ENCODE assay signal across 1 cellular context in genomic region chr5:83474170-83474796, GRCh38.
TF ChIP-seq lines count a peak whose summit lies in the region.

No MANE protein-coding gene starts in this region.

TF ChIP-seq in K562, 482 proteins besides CTCF, POLR2A, EP300 and RAD21 (continued from another document and continues in another):
- TF ChIP-seq MGA (IDR thresholded peaks at IDR 0.05) (peak; percentile 88), MAZ (CRISPR knock-in tag; conservative IDR thresholded peaks at IDR 0.05 in 1 of 2, IDR thresholded peaks at IDR 0.05 in 1 of 2) (peak; percentile 78 to 98), ZNF79 (CRISPR knock-in tag; IDR thresholded peaks at IDR 0.05; ENCODE audit: low read depth) (no peak), KLF6 (CRISPR knock-in tag; IDR thresholded peaks at IDR 0.05; ENCODE audit: borderline replicate concordance) (no peak), RFX1 (IDR thresholded peaks at IDR 0.05) (no peak), PBX2 (CRISPR knock-in tag; IDR thresholded peaks at IDR 0.05; ENCODE audit: low read depth) (no peak), PBX2 (tag; conservative IDR thresholded peaks at IDR 0.05; ENCODE audit: low read depth) (no peak), ZNF146 (CRISPR knock-in tag; IDR thresholded peaks at IDR 0.05; ENCODE audit: unreplicated experiment) (no peak), DNMT1 (IDR thresholded peaks at IDR 0.05) (no peak), HIVEP1 (CRISPR knock-in tag; IDR thresholded peaks at IDR 0.05) (no peak), E2F6 (IDR thresholded peaks at IDR 0.05; ENCODE audit: borderline replicate concordance in 1 of 2, extremely low read depth in 1 of 2, insufficient read depth in 1 of 2, insufficient read length in 1 of 2, low read depth in 1 of 2, low read length in 1 of 2, poor library complexity in 1 of 2, severe bottlenecking in 1 of 2) (peak; percentile 87 to 94), AFF4 (CRISPR knock-in tag; IDR thresholded peaks at IDR 0.05) (no peak), BCLAF1 (IDR thresholded peaks at IDR 0.05; ENCODE audit: borderline replicate concordance in 1 of 2, control insufficient read depth in 1 of 2, low read depth in 2 of 2, low read length in 1 of 2) (no peak), RFX5 (IDR thresholded peaks at IDR 0.05; ENCODE audit: low read depth, low read length) (no peak), ZNF830 (CRISPR knock-in tag; IDR thresholded peaks at IDR 0.05) (no peak), SIN3A (IDR thresholded peaks at IDR 0.05; ENCODE audit: borderline replicate concordance in 2 of 2, control insufficient read depth in 1 of 2, low read depth in 2 of 2, low read length in 2 of 2) (no peak), KDM5B (IDR thresholded peaks at IDR 0.05; ENCODE audit: insufficient replicate concordance, low read depth, low read length) (peak; percentile 51), ELK3 (CRISPR knock-in tag; IDR thresholded peaks at IDR 0.05) (no peak), MAX (CRISPR knock-in tag; IDR thresholded peaks at IDR 0.05) (no peak), CBFA2T3 (IDR thresholded peaks at IDR 0.05) (no peak), NONO (IDR thresholded peaks at IDR 0.05; ENCODE audit: low read depth in 2 of 2, low read length in 1 of 2) (no peak), SMAD2 (IDR thresholded peaks at IDR 0.05; ENCODE audit: low read depth, low read length) (no peak), ZBTB9 (CRISPR knock-in tag; IDR thresholded peaks at IDR 0.05) (no peak), ZFP91 (CRISPR knock-in tag; IDR thresholded peaks at IDR 0.05) (no peak), U2AF2 (optimal IDR thresholded peaks at IDR 0.05; ENCODE audit: low read depth, low read length) (no peak), XRCC3 (IDR thresholded peaks at IDR 0.05) (no peak)
